In genomic region chr10:68106656-68107055, GRCh38 we compare ENCODE assay signal across 14 cellular contexts. TPM values are rescaled to one million over a fixed set of nuclear protein-coding genes. Genes with fewer than 3 reads are reported as not detected.
A peak's percentile ranks its signal among the peaks of the same experiment; 100 is the strongest.
DNase-seq lines count a peak whose midpoint lies in the region; ATAC-seq, FAIRE-seq and TF ChIP-seq lines count a peak whose summit lies in the region.
"Had no signal": no experiment of that assay in that cellular context is flagged by ENCODE, and none has a peak within 500 bp of the region (broad histone marks: within the 10 kb centered on the region; RNA-seq: fewer than 3 reads in every experiment).

No MANE protein-coding gene starts in this region.

- peak; percentile 73 for DNase-seq in AG04450 (ENCODE audit: low read depth, low spot score)
- peak; percentile 59 for DNase-seq in HTR-8/SVneo (ENCODE audit: insufficient read length, low spot score)
- peak; percentile 85 for DNase-seq in astrocyte of the hippocampus (ENCODE audit: low read depth, low spot score)
- peak; percentile 62 for DNase-seq in islet precursor cell
- DNase-seq in NOMO-1 (lab: John Stamatoyannopoulos, UW; ENCODE audit: unreplicated experiment in 2 of 2) = no peak
- no peak for DNase-seq in retina
- no peak for DNase-seq in mesothelial cell of epicardium (ENCODE audit: low spot score in 2 of 2, unreplicated experiment in 2 of 2)
- DNase-seq: activated naive CD8-positive, alpha-beta T cell treated with anti-CD3 and anti-CD28 coated beads for 36 hours; GF-D8; H9; kidney; stomach had no signal

- H3K27me3 Mint-ChIP-seq in mesothelial cell of epicardium (ENCODE audit: low read depth) = no peaks in the 10 kb centered on the region
- H3K27me3 Mint-ChIP-seq: activated naive CD8-positive, alpha-beta T cell treated with anti-CD3 and anti-CD28 coated beads for 36 hours had no signal

- CTCF ChIA-PET in AG04450 (lab: Charles Lee) = interaction anchor here (0.6 to 1.9 kb wide), 4 partner anchors 16 to 291 kb away, joined by 3 to 6 read pairs (median 4); no protein-coding TSS in a partner anchor

- H3K4me3 ChIP-seq in AG04450 (ENCODE audit: low read depth, low read length) = peak overlapping the region; percentile 25; the same call in 1 of the 2 replicates
- H3K4me3 ChIP-seq: stomach had no signal

- no peaks in the 10 kb centered on the region for H3K9me3 ChIP-seq in AG04450 (ENCODE audit: control insufficient read depth, insufficient read depth, low read length)
- H3K9me3 ChIP-seq: stomach had no signal

- no peaks in the 10 kb centered on the region for H3K9me3 Mint-ChIP-seq in mesothelial cell of epicardium
- H3K9me3 Mint-ChIP-seq: activated naive CD8-positive, alpha-beta T cell treated with anti-CD3 and anti-CD28 coated beads for 36 hours; H9 had no signal

- no peak overlapping the region for H3K27ac Mint-ChIP-seq in mesothelial cell of epicardium
- H3K27ac Mint-ChIP-seq: activated naive CD8-positive, alpha-beta T cell treated with anti-CD3 and anti-CD28 coated beads for 36 hours had no signal

- no peak overlapping the region for H3K4me3 Mint-ChIP-seq in mesothelial cell of epicardium
- H3K4me3 Mint-ChIP-seq: activated naive CD8-positive, alpha-beta T cell treated with anti-CD3 and anti-CD28 coated beads for 36 hours; H9 had no signal

- H3K27me3 ChIP-seq in AG04450 (ENCODE audit: control insufficient read depth, insufficient read depth, low read length) = no peaks in the 10 kb centered on the region
- H3K27me3 ChIP-seq: stomach had no signal

- POLR2A ChIA-PET in AG04450 (lab: Yijun Ruan, JAX) = interaction anchor here (0.7 to 1.0 kb wide), 2 partner anchors 10 to 49 kb away, joined by 3 read pairs; no protein-coding TSS in a partner anchor

- ATAC-seq in activated CD4-positive, CD25-positive, alpha-beta regulatory T cell treated with anti-CD3 and anti-CD28 coated beads, Interleukin-2, amount 50 U/mL, for 24 hours = no peak
- ATAC-seq: Right ventricle myocardium inferior had no signal

- TF ChIP-seq CTCF in AG04450 (IDR thresholded peaks at IDR 0.05; ENCODE audit: low read depth, low read length) = no peak
- no peak for TF ChIP-seq CTCF in mesothelial cell of epicardium (IDR thresholded peaks at IDR 0.05; ENCODE audit: unreplicated experiment)

- no peaks in the 10 kb centered on the region for H3K36me3 Mint-ChIP-seq in mesothelial cell of epicardium
- H3K36me3 Mint-ChIP-seq: activated naive CD8-positive, alpha-beta T cell treated with anti-CD3 and anti-CD28 coated beads for 36 hours had no signal

- H3K4me1 Mint-ChIP-seq in mesothelial cell of epicardium = peaks cover 7% of the 10 kb centered on the region
- H3K4me1 Mint-ChIP-seq: activated naive CD8-positive, alpha-beta T cell treated with anti-CD3 and anti-CD28 coated beads for 36 hours had no signal

- H3K27ac ChIP-seq in AG04450 (ENCODE audit: low read depth, low read length) = peak overlapping the region; percentile 49

- FAIRE-seq in HTR-8/SVneo (lab: Jason Lieb, UNC) = peak; percentile 88

RNA-seq across cellular contexts. Expression of gene MYPN, which starts 2.6 kb away (rescaled TPM):
- 2.6 and 2.9 TPM in 2 replicates for polyA plus RNA-seq in AG04450 (2011; rRNA removed)
- 4.5 and 4.8 TPM in 2 replicates for polyA minus RNA-seq in AG04450 (2011; rRNA and poly(A)+ RNA removed)
- total RNA-seq in mesothelial cell of epicardium = not detected in 3 replicates
- total RNA-seq: activated naive CD8-positive, alpha-beta T cell treated with anti-CD3 and anti-CD28 coated beads for 36 hours; H9 had no signal

RNA-seq across cellular contexts. Expression of gene HERC4, which starts 31.6 kb away (rescaled TPM):
- 40.1 and 59.1 TPM in 2 replicates for polyA plus RNA-seq in AG04450 (2011; rRNA removed)
- polyA minus RNA-seq in AG04450 (2011; rRNA and poly(A)+ RNA removed) = 36.0 and 59.3 TPM in 2 replicates
- 50.4 to 56.2 TPM (median 55.7 TPM) in 3 replicates for total RNA-seq in mesothelial cell of epicardium

Comparison
In these comparisons a context has a peak if more than half of its experiments do, and no peak if none do; other contexts are left out.
1. DNase-seq: peak in AG04450 (single experiment), HTR-8/SVneo (single experiment), astrocyte of the hippocampus (single experiment) and islet precursor cell (single experiment); none in NOMO-1 (0 of 2), retina (single experiment) and mesothelial cell of epicardium (0 of 2).